Comparison of ENCODE assay signal across 22 cellular contexts in the genomic region with DNA sequence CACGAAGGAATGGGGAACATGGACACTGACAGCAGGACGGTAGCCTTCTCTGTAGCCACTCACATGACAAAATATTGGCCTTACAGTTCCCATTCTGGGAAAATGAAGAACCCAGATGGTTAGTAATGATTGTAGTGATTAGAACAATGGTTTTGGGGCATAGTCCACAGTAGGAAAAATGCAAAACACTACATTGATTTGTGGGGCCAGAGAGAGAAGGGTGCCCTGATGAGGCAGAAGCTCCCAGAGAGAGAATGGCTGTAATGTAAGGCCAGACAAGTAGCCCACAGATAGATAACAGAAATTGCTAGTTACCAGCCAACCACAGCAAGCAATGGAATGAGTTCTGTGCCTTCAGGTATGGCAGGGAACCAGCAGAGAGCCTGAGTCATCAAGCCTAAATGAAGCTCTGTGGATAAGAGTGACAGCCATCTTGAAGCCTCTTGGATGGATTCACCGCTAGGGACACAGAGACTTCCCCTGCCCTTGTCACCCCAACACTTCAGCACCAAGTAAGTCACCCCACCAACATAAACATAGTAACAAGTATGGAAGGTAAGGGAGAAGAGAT.
DNase-seq lines count a peak whose midpoint lies in the region; TF ChIP-seq lines count a peak whose summit lies in the region.
"Had no signal": no experiment of that assay in that cellular context is flagged by ENCODE, and none has a peak within 500 bp of the region (broad histone marks: within the 10 kb centered on the region; RNA-seq: fewer than 3 reads in every experiment).

No MANE protein-coding gene starts in this region.

- H4K20me1 ChIP-seq in OCI-LY7 (ENCODE audit: insufficient read depth, low read length) = no peaks in the 10 kb centered on the region
- H4K20me1 ChIP-seq in neural progenitor cell (ENCODE audit: low read depth) = no peaks in the 10 kb centered on the region

- in situ Hi-C loops in ACHN (cut with HindIII; ENCODE audit: low pct_ligation_motif_present, low pct_unique_long_range_greater_than_20kb, low sequenced_read_pairs) = no loop called here

- CTCF ChIA-PET in OCI-LY7 (lab: Charles Lee; ENCODE audit: unreplicated experiment) = no interaction called here

- no peaks in the 10 kb centered on the region for H3K27me3 ChIP-seq in neural progenitor cell
- H3K27me3 ChIP-seq: heart left ventricle, SJCRH30, spleen had no signal

- H3K4me3 ChIP-seq in OCI-LY7 (ENCODE audit: low read depth, low read length, poor library complexity, severe bottlenecking) (no peak overlapping the region), neural progenitor cell (no peak overlapping the region)
- H3K4me3 ChIP-seq: heart left ventricle, SJCRH30, spleen had no signal

- H3K9me3 ChIP-seq in OCI-LY7 (ENCODE audit: low read length) (no peaks in the 10 kb centered on the region), neural progenitor cell (ENCODE audit: low read depth) (no peaks in the 10 kb centered on the region)
- H3K9me3 ChIP-seq: heart left ventricle, SJCRH30, spleen had no signal

- H3K27me3 Mint-ChIP-seq in neural progenitor cell (ENCODE audit: insufficient read depth, low read depth) = peaks cover 5% of the 10 kb centered on the region
- H3K27me3 Mint-ChIP-seq: activated CD4-positive, alpha-beta T cell treated with anti-CD3 and anti-CD28 coated beads, Interleukin-2, amount 10 ng/mL, durations not matched to agents 7 days and 5 days; activated naive CD8-positive, alpha-beta T cell treated with anti-CD3 and anti-CD28 coated beads for 36 hours; stimulated activated memory B cell treated with anti-CD40 and anti-IgM and Interleukin-4, amounts not matched to agents 10 μg/mL and 1 μg/mL and 100 μg/mL, for 72 hours; type B pancreatic cell had no signal

- no peaks in the 10 kb centered on the region for H3K9me2 ChIP-seq in OCI-LY7 (ENCODE audit: insufficient read depth, low read length)

- H3K79me2 ChIP-seq in OCI-LY7 (ENCODE audit: insufficient read depth, low read depth, low read length) = no peaks in the 10 kb centered on the region
- no peaks in the 10 kb centered on the region for H3K79me2 ChIP-seq in neural progenitor cell (ENCODE audit: low read depth)
- H3K79me2 ChIP-seq: parathyroid adenoma had no signal

- H3F3A ChIP-seq in neural progenitor cell (ENCODE audit: low read depth) = no peaks in the 10 kb centered on the region

- H3K4me2 ChIP-seq in OCI-LY7 (ENCODE audit: low read length) = no peak overlapping the region
- no peak overlapping the region for H3K4me2 ChIP-seq in neural progenitor cell

- no peak for TF ChIP-seq CTCF in OCI-LY7 (conservative IDR thresholded peaks at IDR 0.05; ENCODE audit: low read length)
- TF ChIP-seq CTCF in neural progenitor cell (IDR thresholded peaks at IDR 0.05) = no peak

- H3K27ac Mint-ChIP-seq in neural progenitor cell = no peak overlapping the region
- H3K27ac Mint-ChIP-seq: activated CD4-positive, alpha-beta T cell treated with anti-CD3 and anti-CD28 coated beads, Interleukin-2, amount 10 ng/mL, durations not matched to agents 7 days and 5 days; activated naive CD8-positive, alpha-beta T cell treated with anti-CD3 and anti-CD28 coated beads for 36 hours; stimulated activated memory B cell treated with anti-CD40 and anti-IgM and Interleukin-4, amounts not matched to agents 10 μg/mL and 1 μg/mL and 100 μg/mL, for 72 hours; type B pancreatic cell had no signal

- POLR2A ChIA-PET in OCI-LY7 (lab: Charles Lee) = interaction anchor here (0.6 to 0.9 kb wide), 3 partner anchors 20 to 595 kb away, joined by 3 read pairs; no protein-coding TSS in a partner anchor

- intact Hi-C loops in OCI-LY7 (cut with micrococcal nuclease; ENCODE audit: unreplicated experiment) = no loop called here

- peaks cover 2% of the 10 kb centered on the region for H3K9me3 Mint-ChIP-seq in neural progenitor cell
- H3K9me3 Mint-ChIP-seq: stimulated activated memory B cell treated with anti-CD40 and anti-IgM and Interleukin-4, amounts not matched to agents 10 μg/mL and 1 μg/mL and 100 μg/mL, for 72 hours had no signal

- no peak overlapping the region for H3K4me3 Mint-ChIP-seq in neural progenitor cell
- H3K4me3 Mint-ChIP-seq: activated CD4-positive, alpha-beta T cell treated with anti-CD3 and anti-CD28 coated beads, Interleukin-2, amount 10 ng/mL, durations not matched to agents 7 days and 5 days; activated naive CD8-positive, alpha-beta T cell treated with anti-CD3 and anti-CD28 coated beads for 36 hours; stimulated activated memory B cell treated with anti-CD40 and anti-IgM and Interleukin-4, amounts not matched to agents 10 μg/mL and 1 μg/mL and 100 μg/mL, for 72 hours; type B pancreatic cell had no signal

- no peak overlapping the region for H3K9ac ChIP-seq in neural progenitor cell
- H3K9ac ChIP-seq: parathyroid adenoma had no signal

- DNase-seq in ACHN (peak; percentile 84), HPDE6-E6E7 (ENCODE audit: extremely low spot score) (peak; percentile 5), astrocyte of the hippocampus (ENCODE audit: low read depth, low spot score) (peak; percentile 92), iris pigment epithelial cell (ENCODE audit: low read depth) (peak; percentile 70), SIG-M5 (lab: John Stamatoyannopoulos, UW) (no peak), OCI-LY7 (ENCODE audit: low spot score) (no peak), neural progenitor cell (ENCODE audit: low spot score) (no peak)
- no peak for DNase-seq in activated naive CD4-positive, alpha-beta T cell treated with anti-CD3 and anti-CD28 coated beads, Interleukin-2, amount 50 U/mL, for 16 hours
- DNase-seq: activated CD4-positive, alpha-beta T cell treated with anti-CD3 and anti-CD28 coated beads, Interleukin-2, amount 10 ng/mL, durations not matched to agents 7 days and 5 days; activated naive CD8-positive, alpha-beta T cell treated with anti-CD3 and anti-CD28 coated beads for 36 hours; activated T-cell treated with anti-CD3 and anti-CD28 coated beads, Interleukin-2, amount 50 U/mL, for 1 hour; heart left ventricle; Kasumi-1; left cardiac atrium; NCI-H446; SJCRH30; spleen; T-helper 9 cell had no signal

- H3K36me3 Mint-ChIP-seq in neural progenitor cell = no peaks in the 10 kb centered on the region
- H3K36me3 Mint-ChIP-seq: type B pancreatic cell had no signal

- no peak overlapping the region for H3K27ac ChIP-seq in OCI-LY7 (ENCODE audit: low read depth, low read length, poor library complexity, severe bottlenecking)
- no peak overlapping the region for H3K27ac ChIP-seq in neural progenitor cell
- H3K27ac ChIP-seq: heart left ventricle, HL-60, parathyroid adenoma, SJCRH30, spleen had no signal

- peaks cover 6% of the 10 kb centered on the region for H3K4me1 Mint-ChIP-seq in neural progenitor cell
- H3K4me1 Mint-ChIP-seq: activated CD4-positive, alpha-beta T cell treated with anti-CD3 and anti-CD28 coated beads, Interleukin-2, amount 10 ng/mL, durations not matched to agents 7 days and 5 days had no signal

- H3K36me3 ChIP-seq in OCI-LY7 (ENCODE audit: insufficient read depth, low read length) = no peaks in the 10 kb centered on the region
- H3K36me3 ChIP-seq in neural progenitor cell = no peaks in the 10 kb centered on the region
- H3K36me3 ChIP-seq: heart left ventricle, SJCRH30 had no signal

- no TSS peak for BruUV-seq in OCI-LY7 (replicated peaks; lab: Mats Ljungman, UMichigan)

- H3K4me1 ChIP-seq in OCI-LY7 (ENCODE audit: insufficient read depth, low read length, poor library complexity, severe bottlenecking) (no peaks in the 10 kb centered on the region), neural progenitor cell (no peaks in the 10 kb centered on the region)
- H3K4me1 ChIP-seq: heart left ventricle, parathyroid adenoma, SJCRH30, spleen had no signal

- H2AFZ ChIP-seq in OCI-LY7 (ENCODE audit: low read length) (no peak overlapping the region), neural progenitor cell (replicated peaks) (no peak overlapping the region)
- H2AFZ ChIP-seq: parathyroid adenoma had no signal

Comparison
In these comparisons a context has a peak if more than half of its experiments do, and no peak if none do; other contexts are left out.
1. DNase-seq: peak in ACHN (single experiment), HPDE6-E6E7 (single experiment), astrocyte of the hippocampus (single experiment) and iris pigment epithelial cell (single experiment); none in SIG-M5 (single experiment), OCI-LY7 (single experiment), activated naive CD4-positive, alpha-beta T cell treated with anti-CD3 and anti-CD28 coated beads, Interleukin-2, amount 50 U/mL, for 16 hours (single experiment) and neural progenitor cell (single experiment).